ENCODE assay signal across 7 cellular contexts in the genomic region with DNA sequence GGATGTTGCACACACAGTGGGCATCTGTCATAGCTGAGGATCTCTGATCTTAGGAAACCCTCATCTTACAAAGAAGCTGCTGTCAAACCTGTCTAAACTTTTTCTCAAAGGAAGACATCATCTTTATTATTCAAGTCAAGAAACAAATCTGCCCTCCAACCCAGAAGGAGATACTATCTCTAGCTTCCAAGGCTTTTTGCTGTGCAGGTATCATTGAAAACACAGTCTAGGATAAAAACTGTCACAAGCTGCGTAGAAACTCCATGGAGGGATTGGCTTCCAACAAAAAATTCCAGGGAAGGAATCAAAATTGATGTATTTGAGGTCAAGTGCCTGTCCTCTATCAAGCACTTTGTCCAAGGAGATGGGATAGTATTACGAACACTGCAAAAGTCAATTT.
"Had no signal": no experiment of that assay in that cellular context is flagged by ENCODE, and none has a peak within 500 bp of the region (broad histone marks: within the 10 kb centered on the region; RNA-seq: fewer than 3 reads in every experiment).

No MANE protein-coding gene starts in this region.

- FAIRE-seq: HepG2, HTR-8/SVneo had no signal

- DNase-seq: IMR-90, KBM-7, KG1 had no signal

- H3K27ac ChIP-seq: HL-60, KMS-11 had no signal

- H3K9ac ChIP-seq: KMS-11 had no signal

- H3K4me2 ChIP-seq: KMS-11 had no signal
